1 cellular context compared by ENCODE assay signal in the genomic region with DNA sequence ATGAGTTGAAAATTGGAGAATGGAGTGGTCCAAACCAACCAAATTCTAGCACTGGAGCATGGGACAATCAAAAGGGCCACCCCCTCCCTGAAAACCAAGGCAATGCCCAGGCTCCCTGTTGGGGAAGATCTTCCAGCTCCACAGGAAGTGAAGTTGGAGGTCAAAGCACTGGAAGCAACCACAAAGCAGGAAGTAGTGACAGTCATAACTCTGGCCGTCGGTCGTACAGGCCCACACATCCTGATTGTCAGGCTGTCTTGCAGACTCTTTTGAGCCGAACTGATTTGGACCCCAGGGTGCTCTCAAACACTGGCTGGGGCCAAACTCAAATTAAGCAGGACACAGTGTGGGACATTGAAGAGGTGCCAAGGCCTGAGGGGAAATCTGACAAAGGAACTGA.
TF ChIP-seq lines count a peak whose summit lies in the region.

No MANE protein-coding gene starts in this region.

TF ChIP-seq in H1, 55 proteins besides CTCF, POLR2A, EP300 and RAD21 (continued from another document):
- TF ChIP-seq POLR2AphosphoS5 (IDR thresholded peaks at IDR 0.05; ENCODE audit: low read depth, low read length) (no peak), HDAC6 (IDR thresholded peaks at IDR 0.05; ENCODE audit: low read depth, low read length) (no peak), CBX5 (IDR thresholded peaks at IDR 0.05; ENCODE audit: low read depth, low read length) (no peak), ASH2L (IDR thresholded peaks at IDR 0.05; ENCODE audit: low read length) (no peak)
- TF ChIP-seq, protein P1, sequence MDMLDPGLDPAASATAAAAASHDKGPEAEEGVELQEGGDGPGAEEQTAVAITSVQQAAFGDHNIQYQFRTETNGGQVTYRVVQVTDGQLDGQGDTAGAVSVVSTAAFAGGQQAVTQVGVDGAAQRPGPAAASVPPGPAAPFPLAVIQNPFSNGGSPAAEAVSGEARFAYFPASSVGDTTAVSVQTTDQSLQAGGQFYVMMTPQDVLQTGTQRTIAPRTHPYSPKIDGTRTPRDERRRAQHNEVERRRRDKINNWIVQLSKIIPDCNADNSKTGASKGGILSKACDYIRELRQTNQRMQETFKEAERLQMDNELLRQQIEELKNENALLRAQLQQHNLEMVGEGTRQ (IDR thresholded peaks at IDR 0.05; ENCODE audit: low read length): no peak
